9 cellular contexts compared by ENCODE assay signal in the genomic region with DNA sequence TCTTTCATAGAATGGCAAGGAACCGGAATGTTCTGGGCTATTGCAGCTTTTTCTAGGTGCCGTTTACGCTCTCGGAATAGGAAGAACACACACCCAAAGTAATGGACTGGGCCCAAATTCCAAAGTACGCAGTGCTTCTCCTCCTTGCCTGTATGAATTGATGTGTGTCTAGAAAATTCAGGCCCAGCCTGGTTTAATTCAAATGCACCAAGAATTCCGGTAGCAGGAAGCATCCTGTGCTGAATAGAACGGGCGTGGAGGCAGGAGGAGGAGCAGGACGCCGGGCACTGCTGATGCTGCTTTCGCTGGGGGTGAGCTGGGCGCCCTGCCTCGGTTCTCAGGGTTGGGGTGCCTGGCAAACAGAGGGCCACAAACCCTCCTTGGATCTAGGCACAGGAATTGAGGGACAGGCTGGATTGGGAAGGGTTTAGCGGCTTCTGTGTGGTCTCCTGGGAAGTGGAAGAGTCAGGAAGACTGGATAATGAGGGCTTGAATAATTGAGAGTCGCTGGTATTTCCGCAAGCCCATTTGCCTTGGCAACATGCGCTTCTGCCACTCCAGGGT. TPM values are rescaled to one million over a fixed set of nuclear protein-coding genes. Genes with fewer than 3 reads are reported as not detected.
A peak's percentile ranks its signal among the peaks of the same experiment; 100 is the strongest.
DNase-seq lines count a peak whose midpoint lies in the region; ATAC-seq and TF ChIP-seq lines count a peak whose summit lies in the region.
"Had no signal": no experiment of that assay in that cellular context is flagged by ENCODE, and none has a peak within 500 bp of the region (broad histone marks: within the 10 kb centered on the region; RNA-seq: fewer than 3 reads in every experiment).

No MANE protein-coding gene starts in this region.

- H3K36me3 ChIP-seq in right atrium auricular region (no peaks in the 10 kb centered on the region), uterus (no peaks in the 10 kb centered on the region), ovary (no peaks in the 10 kb centered on the region)

- H3K27ac ChIP-seq in right atrium auricular region (peak overlapping the region; percentile 87), angular gyrus (ENCODE audit: low read depth, low read length) (peak overlapping the region; percentile 82), uterus (peak overlapping the region; percentile 78 to 85), ovary (peak overlapping the region in 1 of 2 donors; percentile 42)

- intact Hi-C loops in Right ventricle myocardium superior (cut with DNase I) = no loop called here
- intact Hi-C loops in uterus (cut with DNase I; ENCODE audit: low total_unique reads) = no loop called here
- intact Hi-C loops in ovary (cut with DNase I) = no loop called here

- TF ChIP-seq CTCF in right atrium auricular region (IDR thresholded peaks at IDR 0.05) (no peak), uterus (IDR thresholded peaks at IDR 0.05) (no peak), ovary (IDR thresholded peaks at IDR 0.05) (no peak), GM13977 (IDR thresholded peaks at IDR 0.05; ENCODE audit: extremely low read depth, insufficient read depth, missing control alignments) (no peak)

- POLR2A ChIA-PET in naive thymus-derived CD8-positive, alpha-beta T cell (lab: Charles Lee) = interaction anchor here (0.5 to 0.6 kb wide), 2 partner anchors 211 to 1499 kb away, joined by 3 to 5 read pairs; no protein-coding TSS in a partner anchor

- H3K27me3 ChIP-seq in right atrium auricular region = no peaks in the 10 kb centered on the region
- no peaks in the 10 kb centered on the region for H3K27me3 ChIP-seq in uterus
- no peaks in the 10 kb centered on the region for H3K27me3 ChIP-seq in ovary

- H3K4me3 Mint-ChIP-seq in naive thymus-derived CD8-positive, alpha-beta T cell = peak overlapping the region in 9 of 10 donors; percentile 22 to 81 (median 73)

- peaks cover 19 to 51% (median 31%) of the 10 kb centered on the region in 4 donors for H3K4me1 Mint-ChIP-seq in naive thymus-derived CD8-positive, alpha-beta T cell

- TF ChIP-seq EP300 in ovary (IDR thresholded peaks at IDR 0.05) = no peak

- no peaks in the 10 kb centered on the region for H3K9me3 Mint-ChIP-seq in naive thymus-derived CD8-positive, alpha-beta T cell

- in situ Hi-C loops in GM13977 (cut with MboI; ENCODE audit: low pct_unique_long_range_greater_than_20kb, low sequenced_read_pairs, unreplicated experiment) = no loop called here

- H3K4me3 ChIP-seq in right atrium auricular region (peak overlapping the region; percentile 12 to 70), uterus (no peak overlapping the region), ovary (no peak overlapping the region)

- DNase-seq in right atrium auricular region (ENCODE audit: low spot score) (no peak), Right ventricle myocardium superior (no peak), uterus (no peak), ovary (no peak), HCEC 1CT (no peak), GM13977 (ENCODE audit: low spot score) (no peak)
- DNase-seq in naive thymus-derived CD8-positive, alpha-beta T cell = no peak

- 86 to 91% (median 88%) methylated on average over 17 of the region's 17 CpGs for WGBS in ovary, 3 donors

- TF ChIP-seq POLR2A in uterus (IDR thresholded peaks at IDR 0.05) (peak in 1 of 2 donors; percentile 5), ovary (IDR thresholded peaks at IDR 0.05) (no peak)

- H3K27ac Mint-ChIP-seq in naive thymus-derived CD8-positive, alpha-beta T cell = peak overlapping the region in 5 of 10 donors; percentile 34 to 98 (median 92)

- H3K27me3 Mint-ChIP-seq in naive thymus-derived CD8-positive, alpha-beta T cell = peaks cover 7 to 35% (median 19%) of the 10 kb centered on the region in 5 donors

- H3K4me1 ChIP-seq in right atrium auricular region = peaks cover 0 to 92% of the 10 kb centered on the region in 2 donors
- peaks cover 0 to 4% of the 10 kb centered on the region in 2 donors for H3K4me1 ChIP-seq in uterus
- peaks cover 5% of the 10 kb centered on the region for H3K4me1 ChIP-seq in ovary (ENCODE audit: insufficient read depth)

- H3K36me3 Mint-ChIP-seq in naive thymus-derived CD8-positive, alpha-beta T cell = no peaks in the 10 kb centered on the region

- no peak for ATAC-seq in Right ventricle myocardium superior (ENCODE audit: poor library complexity)
- no peak for ATAC-seq in naive thymus-derived CD8-positive, alpha-beta T cell
- ATAC-seq: SK-N-SH treated with all-trans-retinoic acid at 6 μM for 48 hours had no signal

- H3K9me3 ChIP-seq in right atrium auricular region = no peaks in the 10 kb centered on the region
- H3K9me3 ChIP-seq in uterus = no peaks in the 10 kb centered on the region
- H3K9me3 ChIP-seq in ovary = no peaks in the 10 kb centered on the region

RNA-seq across cellular contexts. Expression of a gene that starts 2.0 kb away (rescaled TPM):
- total RNA-seq in right atrium auricular region (10 to 100 TPM; 43.8 to 86.5 TPM), Right ventricle myocardium superior (194 TPM), uterus (10 to 100 TPM; 27.7 to 88.5 (median 41.7) TPM), ovary (10 to 100 TPM; 12.3 to 62.9 (median 40.0) TPM)
- 1 to 10 TPM; 6.9 to 7.0 TPM for total RNA-seq in naive thymus-derived CD8-positive, alpha-beta T cell
- under 1 TPM in 1 of 3 donors, not detected in 2; 0.91 TPM for polyA plus RNA-seq in naive thymus-derived CD8-positive, alpha-beta T cell
- 10 to 100 TPM; 23.0 to 29.6 TPM for polyA plus RNA-seq in ovary

Comparison
In these comparisons a context has a peak if more than half of its experiments do, and no peak if none do; other contexts are left out.
1. H3K4me3 ChIP-seq: peak in right atrium auricular region (2 of 2); none in uterus (0 of 2) and ovary (single experiment).